In genomic region chr13:52195052-52195837, GRCh38 we compare ENCODE assay signal across 8 cellular contexts. TPM values are rescaled to one million over a fixed set of nuclear protein-coding genes. Genes with fewer than 3 reads are reported as not detected.
DNase-seq lines count a peak whose midpoint lies in the region; ATAC-seq and FAIRE-seq lines count a peak whose summit lies in the region.

No MANE protein-coding gene starts in this region.

- no peaks in the 10 kb centered on the region for H3K36me3 ChIP-seq in rectal smooth muscle tissue (ENCODE audit: control insufficient read depth, insufficient read depth, low read length)

- ATAC-seq in HG02870 (IDR thresholded peaks at IDR 0.05; ENCODE audit: unreplicated experiment) (peak; percentile 46), left ventricle myocardium superior (peak; percentile 87)

- intact Hi-C loops in left ventricle myocardium superior (cut with micrococcal nuclease), result no loop called here

- peak overlapping the region; percentile 19 for H3K27ac ChIP-seq in rectal smooth muscle tissue (ENCODE audit: low read depth, low read length)

- peak; percentile 60 for DNase-seq in GM18507 (ENCODE audit: extremely low spot score, insufficient read length, low read depth)
- peak; percentile 45 for DNase-seq in SKM-1 (lab: John Stamatoyannopoulos, UW; ENCODE audit: unreplicated experiment)
- peak; percentile 88 for DNase-seq in amniotic epithelial cell (ENCODE audit: low read depth)
- peak; percentile 89 for DNase-seq in left ventricle myocardium superior
- DNase-seq in RKO (ENCODE audit: low spot score), result no peak
- no peak for DNase-seq in NCI-H446 (lab: John Stamatoyannopoulos, UW)

- peaks cover 6% of the 10 kb centered on the region for H3K4me1 ChIP-seq in rectal smooth muscle tissue (ENCODE audit: control insufficient read depth, insufficient read depth, low read length)

- H3K9ac ChIP-seq in rectal smooth muscle tissue (ENCODE audit: low read length), result no peak overlapping the region

- H3K27me3 ChIP-seq in rectal smooth muscle tissue (ENCODE audit: control insufficient read depth, insufficient read depth, low read length), result no peaks in the 10 kb centered on the region

- peak; percentile 79 for FAIRE-seq in GM18507 (lab: Jason Lieb, UNC)

- peak overlapping the region; percentile 95 for H3K4me3 ChIP-seq in rectal smooth muscle tissue (ENCODE audit: low read length)

RNA-seq across cellular contexts. Expression of gene NEK3, which starts 35.8 kb away (rescaled TPM):
- total RNA-seq in left ventricle myocardium superior, result 5.1 TPM

Comparison
In these comparisons a context has a peak if more than half of its experiments do, and no peak if none do; other contexts are left out.
1. DNase-seq: peak in GM18507 (single experiment), SKM-1 (single experiment), amniotic epithelial cell (single experiment) and left ventricle myocardium superior (single experiment); none in RKO (single experiment) and NCI-H446 (0 of 2).